ENCODE assay signal across 9 cellular contexts in genomic region chr4:102518703-102519131, GRCh38. TPM values are rescaled to one million over a fixed set of nuclear protein-coding genes. Genes with fewer than 3 reads are reported as not detected.
A peak's percentile ranks its signal among the peaks of the same experiment; 100 is the strongest.
DNase-seq lines count a peak whose midpoint lies in the region; ATAC-seq and TF ChIP-seq lines count a peak whose summit lies in the region.
"Had no signal": no experiment of that assay in that cellular context is flagged by ENCODE, and none has a peak within 500 bp of the region (broad histone marks: within the 10 kb centered on the region; RNA-seq: fewer than 3 reads in every experiment).

No MANE protein-coding gene starts in this region.

- H3K27me3 Mint-ChIP-seq in activated T-helper 17 cell treated with anti-CD3 and anti-CD28 coated beads, Interleukin-2, amount 50 U/mL, for 72 hours, result no peaks in the 10 kb centered on the region
- H3K27me3 Mint-ChIP-seq in Caco-2 (ENCODE audit: insufficient read depth, unreplicated experiment), result no peaks in the 10 kb centered on the region

- POLR2A ChIA-PET in Caco-2 (lab: Charles Lee), result no interaction called here

- H3K4me3 ChIP-seq in upper lobe of right lung (no peak overlapping the region), Caco-2 (ENCODE audit: low read depth, low read length) (no peak overlapping the region)

- intact Hi-C loops in upper lobe of right lung (cut with DNase I) (no loop called here), Caco-2 (cut with micrococcal nuclease; ENCODE audit: unreplicated experiment) (no loop called here)

- H3K4me1 Mint-ChIP-seq in activated T-helper 17 cell treated with anti-CD3 and anti-CD28 coated beads, Interleukin-2, amount 50 U/mL, for 72 hours, result peaks cover 64% of the 10 kb centered on the region
- H3K4me1 Mint-ChIP-seq in Caco-2 (ENCODE audit: low read depth, unreplicated experiment), result no peaks in the 10 kb centered on the region

- peak in 4 of 6 experiments; percentile 12 to 72 (median 44) for DNase-seq in stimulated activated naive CD4-positive, alpha-beta T cell (lab: John Stamatoyannopoulos, UW)
- DNase-seq in stimulated activated naive CD4-positive, alpha-beta T cell treated with Interleukin-2 at 50 U/mL for 16 hours (lab: John Stamatoyannopoulos, UW), result no peak
- DNase-seq in upper lobe of right lung (no peak), Caco-2 (no peak)
- no peak for DNase-seq in activated CD8-positive, alpha-beta memory T cell treated with anti-CD3 and anti-CD28 coated beads, Interleukin-2, amount 50 U/mL, for 48 hours
- DNase-seq: NCI-H226 had no signal

- H3K27ac ChIP-seq in layer of hippocampus (ENCODE audit: low read depth, low read length) (peak overlapping the region; percentile 53), upper lobe of right lung (no peak overlapping the region)

- H3K4me1 ChIP-seq in upper lobe of right lung (peaks cover 11% of the 10 kb centered on the region), Caco-2 (no peaks in the 10 kb centered on the region)

- peak overlapping the region; percentile 73 for H3K4me3 Mint-ChIP-seq in activated T-helper 17 cell treated with anti-CD3 and anti-CD28 coated beads, Interleukin-2, amount 50 U/mL, for 72 hours
- no peak overlapping the region for H3K4me3 Mint-ChIP-seq in Caco-2 (ENCODE audit: unreplicated experiment)

- CTCF ChIA-PET in Caco-2 (lab: Charles Lee), result no interaction called here

- H3K36me3 ChIP-seq in upper lobe of right lung (no peaks in the 10 kb centered on the region), Caco-2 (ENCODE audit: control insufficient read depth, insufficient read depth, low read length) (no peaks in the 10 kb centered on the region)

- no peaks in the 10 kb centered on the region for H3K9me3 ChIP-seq in upper lobe of right lung
- H3K9me3 ChIP-seq in Caco-2, result peaks cover 13% of the 10 kb centered on the region

- no TSS peak for BruUV-seq in Caco-2 (replicated peaks; lab: Mats Ljungman, UMichigan)

- peak; percentile 53 for ATAC-seq in activated T-helper 17 cell treated with anti-CD3 and anti-CD28 coated beads, Interleukin-2, amount 50 U/mL, for 72 hours (replicated peaks)
- peak; percentile 26 for ATAC-seq in upper lobe of right lung
- no peak for ATAC-seq in HG02610 (IDR thresholded peaks at IDR 0.05; ENCODE audit: unreplicated experiment)

- peaks cover 3% of the 10 kb centered on the region for H3K9me3 Mint-ChIP-seq in activated T-helper 17 cell treated with anti-CD3 and anti-CD28 coated beads, Interleukin-2, amount 50 U/mL, for 72 hours
- H3K9me3 Mint-ChIP-seq in Caco-2 (ENCODE audit: unreplicated experiment), result peaks cover 30% of the 10 kb centered on the region

- H3K36me3 Mint-ChIP-seq in activated T-helper 17 cell treated with anti-CD3 and anti-CD28 coated beads, Interleukin-2, amount 50 U/mL, for 72 hours (ENCODE audit: low read depth), result peaks cover 78% of the 10 kb centered on the region
- H3K36me3 Mint-ChIP-seq in Caco-2 (ENCODE audit: insufficient read depth, unreplicated experiment), result peaks cover 17% of the 10 kb centered on the region

- TF ChIP-seq CTCF in upper lobe of right lung (IDR thresholded peaks at IDR 0.05) (no peak), Caco-2 (IDR thresholded peaks at IDR 0.05; ENCODE audit: insufficient read depth in 1 of 2, low read depth in 1 of 2, low read length in 1 of 2, severe bottlenecking in 1 of 2, unreplicated experiment in 1 of 2) (no peak)

- H3K27me3 ChIP-seq in layer of hippocampus (ENCODE audit: control insufficient read depth, insufficient read depth, low read length) (no peaks in the 10 kb centered on the region), upper lobe of right lung (no peaks in the 10 kb centered on the region), Caco-2 (replicated peaks; ENCODE audit: control insufficient read depth, insufficient read depth, low read length) (no peaks in the 10 kb centered on the region)

- peak overlapping the region; percentile 82 for H3K27ac Mint-ChIP-seq in activated T-helper 17 cell treated with anti-CD3 and anti-CD28 coated beads, Interleukin-2, amount 50 U/mL, for 72 hours
- H3K27ac Mint-ChIP-seq in Caco-2 (ENCODE audit: unreplicated experiment), result no peak overlapping the region

RNA-seq across cellular contexts. Expression of gene NFKB1, which starts 17.6 kb away (rescaled TPM):
- 100 to 1,000 TPM; 103 to 110 TPM for total RNA-seq in activated T-helper 17 cell treated with anti-CD3 and anti-CD28 coated beads, Interleukin-2, amount 50 U/mL, for 72 hours
- total RNA-seq in upper lobe of right lung (48.8 TPM), Caco-2 (2022) (33.0 and 39.8 TPM in 2 replicates)

Comparison
In these comparisons a context has a peak if more than half of its experiments do, and no peak if none do; other contexts are left out.
1. DNase-seq: peak in stimulated activated naive CD4-positive, alpha-beta T cell (4 of 6); none in stimulated activated naive CD4-positive, alpha-beta T cell treated with Interleukin-2 at 50 U/mL for 16 hours (single experiment), upper lobe of right lung (single experiment), activated CD8-positive, alpha-beta memory T cell treated with anti-CD3 and anti-CD28 coated beads, Interleukin-2, amount 50 U/mL, for 48 hours (single experiment) and Caco-2 (0 of 2).